ENCODE assay signal across 22 cellular contexts in the genomic region with DNA sequence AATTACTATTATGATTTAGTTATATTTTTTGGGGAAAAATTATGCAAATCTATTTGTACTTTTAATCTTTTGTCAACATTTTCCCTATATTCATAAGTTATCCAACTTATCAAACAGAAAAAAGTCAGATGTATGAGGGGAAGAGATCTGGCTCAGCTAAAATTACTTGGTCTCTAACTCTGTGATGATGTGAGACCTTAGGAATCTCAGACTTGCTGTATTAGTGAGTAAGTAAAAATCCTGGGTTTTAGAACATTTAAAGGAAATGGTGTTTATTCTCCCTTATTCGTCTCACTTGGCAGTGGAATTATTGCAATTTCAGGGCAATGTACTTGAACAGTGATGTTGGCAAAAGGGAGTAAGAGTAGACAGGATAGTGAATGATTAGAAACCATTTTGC.
DNase-seq lines count a peak whose midpoint lies in the region; ATAC-seq and TF ChIP-seq lines count a peak whose summit lies in the region.
"Had no signal": no experiment of that assay in that cellular context is flagged by ENCODE, and none has a peak within 500 bp of the region (broad histone marks: within the 10 kb centered on the region; RNA-seq: fewer than 3 reads in every experiment).

No MANE protein-coding gene starts in this region.

- no peak overlapping the region for H3K9ac ChIP-seq in GM23248

- intact Hi-C loops in esophagus squamous epithelium (cut with DNase I): no loop called here

- peak; percentile 63 for DNase-seq in GM23248
- peak; percentile 30 for DNase-seq in astrocyte of the spinal cord (ENCODE audit: low read depth, low spot score)
- peak; percentile 63 for DNase-seq in kidney tubule cell (ENCODE audit: low spot score)
- no peak for DNase-seq in stimulated activated CD4-positive, alpha-beta T cell treated with anti-CD3 and anti-CD28 coated beads, Interleukin-2, amount 100 ng/mL, for 48 hours
- DNase-seq in esophagus squamous epithelium (lab: John Stamatoyannopoulos, UW): no peak
- DNase-seq in progenitor cell of endocrine pancreas (ENCODE audit: low spot score, unreplicated experiment): no peak
- DNase-seq: activated CD4-positive, alpha-beta T cell treated with anti-CD3 and anti-CD28 coated beads for 4 hours; COR-L47; dermis blood vessel endothelial cell; DND-41; foreskin melanocyte; naive thymus-derived CD4-positive, alpha-beta T cell; NCI-H1436; Right ventricle myocardium superior; stimulated activated naive CD4-positive, alpha-beta T cell treated with Interleukin-2 at 50 U/mL for 16 hours; tibial artery had no signal

- H3K79me2 ChIP-seq in GM23248 (ENCODE audit: insufficient read depth): no peaks in the 10 kb centered on the region

- H3K36me3 Mint-ChIP-seq in progenitor cell of endocrine pancreas (ENCODE audit: insufficient read depth): peaks cover 1% of the 10 kb centered on the region
- H3K36me3 Mint-ChIP-seq: memory B cell had no signal

- H3K36me3 ChIP-seq in GM23248 (ENCODE audit: low read depth): no peaks in the 10 kb centered on the region
- H3K36me3 ChIP-seq in esophagus squamous epithelium: no peaks in the 10 kb centered on the region
- H3K36me3 ChIP-seq: breast epithelium, tibial artery had no signal

- no peak for TF ChIP-seq CTCF in astrocyte of the spinal cord (IDR thresholded peaks at IDR 0.05; ENCODE audit: low read depth, low read length)
- no peak for TF ChIP-seq CTCF in esophagus squamous epithelium (IDR thresholded peaks at IDR 0.05)
- TF ChIP-seq CTCF in progenitor cell of endocrine pancreas (IDR thresholded peaks at IDR 0.05; ENCODE audit: unreplicated experiment): no peak

- H3F3A ChIP-seq in GM23248 (ENCODE audit: insufficient read depth): peaks cover 12% of the 10 kb centered on the region

- no peak overlapping the region for H3K4me3 ChIP-seq in GM23248
- H3K4me3 ChIP-seq in astrocyte of the spinal cord (ENCODE audit: low read depth, low read length): no peak overlapping the region
- no peak overlapping the region for H3K4me3 ChIP-seq in esophagus squamous epithelium
- H3K4me3 ChIP-seq: breast epithelium, tibial artery had no signal

- H3K9me3 ChIP-seq in GM23248 (ENCODE audit: low read depth) (no peaks in the 10 kb centered on the region), esophagus squamous epithelium (peaks cover 0 to 6% (median 0%) of the 10 kb centered on the region in 3 donors)
- H3K9me3 ChIP-seq: breast epithelium, tibial artery had no signal

- H3K4me2 ChIP-seq in GM23248 (ENCODE audit: unreplicated experiment): no peak overlapping the region

- H4K20me1 ChIP-seq in GM23248 (ENCODE audit: insufficient read depth): no peaks in the 10 kb centered on the region

- no peaks in the 10 kb centered on the region for H3K27me3 Mint-ChIP-seq in progenitor cell of endocrine pancreas

- H3K9me3 Mint-ChIP-seq in progenitor cell of endocrine pancreas (ENCODE audit: low read depth): peaks cover 9% of the 10 kb centered on the region

- no peaks in the 10 kb centered on the region for H3K9me2 ChIP-seq in GM23248 (ENCODE audit: insufficient read depth)

- H3K27ac ChIP-seq in GM23248 (no peak overlapping the region), esophagus squamous epithelium (no peak overlapping the region)
- H3K27ac ChIP-seq: breast epithelium, HL-60, tibial artery had no signal

- H3K4me1 ChIP-seq in GM23248 (ENCODE audit: insufficient read depth) (peaks cover 13% of the 10 kb centered on the region), esophagus squamous epithelium (no peaks in the 10 kb centered on the region)
- H3K4me1 ChIP-seq: breast epithelium had no signal

- H3K27me3 ChIP-seq in GM23248 (replicated peaks; ENCODE audit: insufficient read depth) (no peaks in the 10 kb centered on the region), esophagus squamous epithelium (no peaks in the 10 kb centered on the region)
- H3K27me3 ChIP-seq: breast epithelium, tibial artery had no signal

- 4 to 5% methylated on average over 1 of the region's 1 CpG for WGBS in GM23248 (ENCODE audit: low coverage in 1 of 2, low lambda C conversion rate in 2 of 2, missing lambda C conversion rate in 2 of 2), 2 experiments
- 33 to 62% methylated on average over 1 of the region's 1 CpG for WGBS in esophagus squamous epithelium, 2 donors

- H3K4me3 Mint-ChIP-seq in progenitor cell of endocrine pancreas (ENCODE audit: low read depth): no peak overlapping the region
- H3K4me3 Mint-ChIP-seq: activated T-helper 1 cell treated with anti-CD3 and anti-CD28 coated beads, Interleukin-12 subunit alpha, Interleukin-12 subunit beta, Interleukin-2, Interleukin-4 antibody, amounts not matched to agents 30 ng/mL and 10 ng/mL and 1 ng/mL, durations not matched to agents 14 hours and 24 hours and 36 hours; memory B cell; naive thymus-derived CD4-positive, alpha-beta T cell had no signal

- TF ChIP-seq POLR2A in esophagus squamous epithelium (IDR thresholded peaks at IDR 0.05): no peak

- no peak for ATAC-seq in HG03025 (IDR thresholded peaks at IDR 0.05; ENCODE audit: low FRiP score, unreplicated experiment)
- ATAC-seq: activated naive CD4-positive, alpha-beta T cell treated with anti-CD3 and anti-CD28 coated beads, Interleukin-2, amount 50 U/mL, for 72 hours; naive thymus-derived CD4-positive, alpha-beta T cell had no signal

- in situ Hi-C loops in GM23248 (cut with MboI): no loop called here
- in situ Hi-C loops in astrocyte of the spinal cord (cut with HindIII; ENCODE audit: low sequenced_read_pairs): no loop called here

- no peak overlapping the region for H2AFZ ChIP-seq in GM23248

- no peak overlapping the region for H3K27ac Mint-ChIP-seq in progenitor cell of endocrine pancreas
- H3K27ac Mint-ChIP-seq: activated naive CD4-positive, alpha-beta T cell treated with anti-CD3 and anti-CD28 coated beads, Interleukin-2, amount 50 U/mL, for 72 hours; activated T-helper 1 cell treated with anti-CD3 and anti-CD28 coated beads, Interleukin-12 subunit alpha, Interleukin-12 subunit beta, Interleukin-2, Interleukin-4 antibody, amounts not matched to agents 30 ng/mL and 10 ng/mL and 1 ng/mL, durations not matched to agents 14 hours and 24 hours and 36 hours; memory B cell; naive thymus-derived CD4-positive, alpha-beta T cell had no signal

- no peaks in the 10 kb centered on the region for H3K4me1 Mint-ChIP-seq in progenitor cell of endocrine pancreas (ENCODE audit: low read depth)
- H3K4me1 Mint-ChIP-seq: memory B cell; naive thymus-derived CD4-positive, alpha-beta T cell had no signal

Comparison
In these comparisons a context has a peak if more than half of its experiments do, and no peak if none do; other contexts are left out.
1. DNase-seq: peak in GM23248 (single experiment), astrocyte of the spinal cord (single experiment) and kidney tubule cell (single experiment); none in stimulated activated CD4-positive, alpha-beta T cell treated with anti-CD3 and anti-CD28 coated beads, Interleukin-2, amount 100 ng/mL, for 48 hours (0 of 2), esophagus squamous epithelium (single experiment) and progenitor cell of endocrine pancreas (single experiment).